In genomic region chr1:2557146-2558029, GRCh38 we compare ENCODE assay signal across 8 cellular contexts. TPM values are rescaled to one million over a fixed set of nuclear protein-coding genes. Genes with fewer than 3 reads are reported as not detected.
DNase-seq lines count a peak whose midpoint lies in the region; ATAC-seq and TF ChIP-seq lines count a peak whose summit lies in the region.

No MANE protein-coding gene starts in this region.

- H3K9me3 Mint-ChIP-seq in MCF 10A (ENCODE audit: unreplicated experiment), result no peaks in the 10 kb centered on the region

- no peaks in the 10 kb centered on the region for H3K9me3 ChIP-seq in heart left ventricle
- no peaks in the 10 kb centered on the region for H3K9me3 ChIP-seq in mucosa of descending colon
- H3K9me3 ChIP-seq in upper lobe of left lung, result no peaks in the 10 kb centered on the region

- DNase-seq in heart left ventricle, result peak in 1 of 5 donors; percentile 30
- DNase-seq in Right ventricle myocardium superior, result no peak
- DNase-seq in MCF 10A (ENCODE audit: unreplicated experiment), result no peak
- DNase-seq in mucosa of descending colon, result peak; percentile 85 to 88 (median 86)
- peak in 1 of 2 donors; percentile 76 for DNase-seq in upper lobe of left lung
- no peak for DNase-seq in EL
- DNase-seq in kidney tubule cell (ENCODE audit: low spot score), result no peak

- H3K27ac ChIP-seq in heart left ventricle, result peak overlapping the region; percentile 82 to 99 (median 91)
- H3K27ac ChIP-seq in upper lobe of left lung, result peak overlapping the region; percentile 90 to 99 (median 96)

- H3K36me3 ChIP-seq in heart left ventricle (peaks cover 0 to 48% (median 21%) of the 10 kb centered on the region in 9 donors), mucosa of descending colon (ENCODE audit: low read depth) (peaks cover 5% of the 10 kb centered on the region), upper lobe of left lung (peaks cover 6 to 46% (median 38%) of the 10 kb centered on the region in 4 donors)

- H3K4me3 ChIP-seq in heart left ventricle, result peak overlapping the region; percentile 28 to 83 (median 65)
- H3K4me3 ChIP-seq in mucosa of descending colon, result peak overlapping the region; percentile 72
- H3K4me3 ChIP-seq in upper lobe of left lung, result peak overlapping the region; percentile 63 to 76 (median 71)

- H3K36me3 Mint-ChIP-seq in MCF 10A (ENCODE audit: insufficient read depth, unreplicated experiment), result no peaks in the 10 kb centered on the region

- BruUV-seq in MCF 10A (replicated peaks; lab: Mats Ljungman, UMichigan), result no TSS peak

- peak in 2 of 4 donors; percentile 3 to 7 for ATAC-seq in heart left ventricle
- no peak for ATAC-seq in Right ventricle myocardium superior (ENCODE audit: poor library complexity)
- peak; percentile 63 for ATAC-seq in mucosa of descending colon
- ATAC-seq in upper lobe of left lung (ENCODE audit: low FRiP score in 2 of 2), result no peak
- ATAC-seq in HG03342 (IDR thresholded peaks at IDR 0.05; ENCODE audit: unreplicated experiment), result no peak

- H3K27me3 Mint-ChIP-seq in MCF 10A (ENCODE audit: insufficient read depth, unreplicated experiment), result no peaks in the 10 kb centered on the region

- TF ChIP-seq POLR2A in heart left ventricle (IDR thresholded peaks at IDR 0.05) (no peak), upper lobe of left lung (IDR thresholded peaks at IDR 0.05) (no peak)

- peaks cover 7% of the 10 kb centered on the region for H3K4me1 Mint-ChIP-seq in MCF 10A (ENCODE audit: insufficient read depth, unreplicated experiment)

- intact Hi-C loops in heart left ventricle (cut with DNase I), result loop anchor here in 2 of 10 donors (2.0 kb wide), 2 partner anchors 17 to 21 kb away; no protein-coding TSS in a partner anchor
- intact Hi-C loops in Right ventricle myocardium superior (cut with DNase I), result no loop called here
- intact Hi-C loops in MCF 10A (cut with micrococcal nuclease), result no loop called here
- intact Hi-C loops in mucosa of descending colon (cut with DNase I, micrococcal nuclease), result no loop called here

- H3K27ac Mint-ChIP-seq in MCF 10A (ENCODE audit: low read depth, unreplicated experiment), result no peak overlapping the region

- no peak for TF ChIP-seq EP300 in upper lobe of left lung (IDR thresholded peaks at IDR 0.05)

- peaks cover 0 to 49% (median 28%) of the 10 kb centered on the region in 12 donors for H3K4me1 ChIP-seq in heart left ventricle
- peaks cover 42% of the 10 kb centered on the region for H3K4me1 ChIP-seq in mucosa of descending colon (ENCODE audit: low read depth)
- H3K4me1 ChIP-seq in upper lobe of left lung, result peaks cover 35 to 59% (median 40%) of the 10 kb centered on the region in 4 donors

- H3K4me3 Mint-ChIP-seq in MCF 10A (ENCODE audit: unreplicated experiment), result peak overlapping the region; percentile 75

- POLR2A ChIA-PET in MCF 10A (lab: Yijun Ruan, JAX), result interaction anchor here (0.5 kb wide), 1 partner anchor 916 kb away, joined by 3 read pairs; no protein-coding TSS in a partner anchor

- no peak for TF ChIP-seq CTCF in heart left ventricle (IDR thresholded peaks at IDR 0.05)
- no peak for TF ChIP-seq CTCF in MCF 10A (IDR thresholded peaks at IDR 0.05; ENCODE audit: unreplicated experiment)
- no peak for TF ChIP-seq CTCF in mucosa of descending colon (IDR thresholded peaks at IDR 0.05)
- TF ChIP-seq CTCF in upper lobe of left lung (IDR thresholded peaks at IDR 0.05), result peak in 2 of 6 experiments; percentile 9 to 40

- CTCF ChIA-PET in MCF 10A (lab: Yijun Ruan, JAX), result no interaction called here

- WGBS in heart left ventricle, 4 donors, result 57 to 79% (median 64%) methylated on average over 12 to 21 of the region's 21 CpGs
- 36 to 56% methylated on average over 5 to 14 of the region's 21 CpGs for WGBS in upper lobe of left lung, 2 donors

- peaks cover 0 to 5% (median 0%) of the 10 kb centered on the region in 9 donors for H3K27me3 ChIP-seq in heart left ventricle
- no peaks in the 10 kb centered on the region for H3K27me3 ChIP-seq in upper lobe of left lung

RNA-seq across cellular contexts. Expression of gene TNFRSF14, which starts 1.2 kb away (rescaled TPM):
- total RNA-seq in heart left ventricle (10 to 100 TPM in 8 of 9 donors, 1 to 10 TPM in 1; 7.8 to 70.8 (median 14.3) TPM), Right ventricle myocardium superior (16.0 TPM), MCF 10A (2022) (4.2 and 4.6 TPM in 2 replicates), mucosa of descending colon (100 to 1,000 TPM; 143 to 206 (median 146) TPM), upper lobe of left lung (100 to 1,000 TPM in 4 of 6 donors, 10 to 100 TPM in 2; 61.1 to 641 (median 147) TPM)
- 10 to 100 TPM; 13.6 to 22.5 TPM for polyA plus RNA-seq in heart left ventricle

RNA-seq across cellular contexts. Expression of gene HES5, which starts 27.3 kb away (rescaled TPM):
- total RNA-seq in heart left ventricle (1 to 10 TPM in 7 of 9 donors, under 1 TPM in 2; 0.45 to 2.0 (median 1.3) TPM), Right ventricle myocardium superior (1.6 TPM), MCF 10A (2022) (not detected in 2 replicates), mucosa of descending colon (1 to 10 TPM; 1.3 to 7.8 (median 1.6) TPM), upper lobe of left lung (1 to 10 TPM in 2 of 6 donors, under 1 TPM in 2, not detected in 2; 0.31 to 1.6 (median 0.92) TPM)
- polyA plus RNA-seq in heart left ventricle, result under 1 TPM; 0.42 to 0.83 TPM

RNA-seq across cellular contexts. Expression of gene PRXL2B, which starts 29.2 kb away (rescaled TPM):
- total RNA-seq in heart left ventricle (10 to 100 TPM in 2 of 9 donors, 1 to 10 TPM in 7; 5.1 to 13.9 (median 7.2) TPM), Right ventricle myocardium superior (9.8 TPM), MCF 10A (2022) (10.3 and 12.6 TPM in 2 replicates), mucosa of descending colon (10 to 100 TPM; 45.2 to 65.5 (median 48.3) TPM), upper lobe of left lung (10 to 100 TPM; 10.5 to 34.2 (median 22.0) TPM)
- polyA plus RNA-seq in heart left ventricle, result 1 to 10 TPM; 8.6 to 9.2 TPM

RNA-seq across cellular contexts. Expression of gene PANK4, which starts 31.0 kb away (rescaled TPM):
- 10 to 100 TPM; 27.2 to 43.0 (median 36.6) TPM for total RNA-seq in heart left ventricle
- polyA plus RNA-seq in heart left ventricle, result 10 to 100 TPM; 31.4 to 33.1 TPM
- 45.5 TPM for total RNA-seq in Right ventricle myocardium superior
- total RNA-seq in MCF 10A (2022), result 22.1 and 25.4 TPM in 2 replicates
- 10 to 100 TPM; 28.1 to 51.6 (median 44.7) TPM for total RNA-seq in mucosa of descending colon
- total RNA-seq in upper lobe of left lung, result 100 to 1,000 TPM in 1 of 6 donors, 10 to 100 TPM in 5; 20.7 to 123 (median 36.9) TPM

Comparison
In these comparisons a context has a peak if more than half of its experiments do, and no peak if none do; other contexts are left out.
1. DNase-seq: peak in mucosa of descending colon (3 of 3); none in Right ventricle myocardium superior (single experiment), MCF 10A (single experiment), EL (single experiment) and kidney tubule cell (single experiment).
2. Peak in every context shown above with its lines, with median percentiles within 50 percentile points of each other: H3K4me3 ChIP-seq.